ENCODE assay signal across 8 cellular contexts in genomic region chr14:105474478-105475268, GRCh38. TPM values are rescaled to one million over a fixed set of nuclear protein-coding genes. Genes with fewer than 3 reads are reported as not detected.
DNase-seq lines count a peak whose midpoint lies in the region; ATAC-seq and TF ChIP-seq lines count a peak whose summit lies in the region.

CRIP2 (plus strand) TSS chr14:105474821; CDS start chr14:105474863, 42 bp downstream.

- ATAC-seq in stimulated activated effector memory CD8-positive, alpha-beta T cell treated with anti-CD3 and anti-CD28 coated beads, Interleukin-12 subunit alpha, Interleukin-12 subunit beta, amount 100 ng/mL, for 72 hours: peak; percentile 52
- ATAC-seq in GM21423 (IDR thresholded peaks at IDR 0.05; ENCODE audit: unreplicated experiment): no peak

- H3K27ac Mint-ChIP-seq in stimulated activated effector memory CD8-positive, alpha-beta T cell treated with anti-CD3 and anti-CD28 coated beads, Interleukin-12 subunit alpha, Interleukin-12 subunit beta, amount 100 ng/mL, for 72 hours: no peak within 1 kb of the TSS

- DNase-seq in AG09309 (ENCODE audit: low read depth) (no peak), GM20000 (ENCODE audit: low spot score) (peak; percentile 90), Peyer's patch (no peak), cerebellum (ENCODE audit: low spot score) (peak; percentile 77), kidney epithelial cell (ENCODE audit: low read depth) (no peak), islet precursor cell (no peak)
- no peak for DNase-seq in stimulated activated effector memory CD8-positive, alpha-beta T cell treated with anti-CD3 and anti-CD28 coated beads, Interleukin-12 subunit alpha, Interleukin-12 subunit beta, amount 100 ng/mL, for 72 hours (ENCODE audit: low spot score in 2 of 2)

- H3K36me3 ChIP-seq in Peyer's patch (peaks cover 0 to 13% (median 0%) of the 10 kb centered on the region in 3 donors), kidney epithelial cell (ENCODE audit: control insufficient read depth, insufficient read depth, low read length) (no peaks in the 10 kb centered on the region)

- no peak for TF ChIP-seq POLR2A in Peyer's patch (IDR thresholded peaks at IDR 0.05)

- H3K4me1 ChIP-seq in Peyer's patch: peaks cover 2 to 63% (median 31%) of the 10 kb centered on the region in 4 donors

- peaks cover 8% of the 10 kb centered on the region for H3K4me1 Mint-ChIP-seq in stimulated activated effector memory CD8-positive, alpha-beta T cell treated with anti-CD3 and anti-CD28 coated beads, Interleukin-12 subunit alpha, Interleukin-12 subunit beta, amount 100 ng/mL, for 72 hours

- TF ChIP-seq CTCF in AG09309 (IDR thresholded peaks at IDR 0.05; ENCODE audit: control insufficient read depth, insufficient read depth, low read depth, low read length, missing control alignments) (no peak), GM20000 (IDR thresholded peaks at IDR 0.05; ENCODE audit: extremely low read depth, missing control alignments) (no peak), Peyer's patch (IDR thresholded peaks at IDR 0.05) (no peak), kidney epithelial cell (IDR thresholded peaks at IDR 0.05; ENCODE audit: insufficient read depth, low read length, poor library complexity, severe bottlenecking) (no peak)

- no peaks in the 10 kb centered on the region for H3K9me3 ChIP-seq in Peyer's patch

- peak within 1 kb of the TSS; percentile 61 to 93 (median 72) for H3K27ac ChIP-seq in Peyer's patch

- H3K27me3 ChIP-seq in Peyer's patch: peaks cover 0 to 44% of the 10 kb centered on the region in 2 donors
- H3K27me3 ChIP-seq in kidney epithelial cell (ENCODE audit: control insufficient read depth, insufficient read depth, low read length): no peaks in the 10 kb centered on the region

- H3K36me3 Mint-ChIP-seq in stimulated activated effector memory CD8-positive, alpha-beta T cell treated with anti-CD3 and anti-CD28 coated beads, Interleukin-12 subunit alpha, Interleukin-12 subunit beta, amount 100 ng/mL, for 72 hours: peaks cover under 1% of the 10 kb centered on the region

- peak within 1 kb of the TSS; percentile 51 for H3K4me3 Mint-ChIP-seq in stimulated activated effector memory CD8-positive, alpha-beta T cell treated with anti-CD3 and anti-CD28 coated beads, Interleukin-12 subunit alpha, Interleukin-12 subunit beta, amount 100 ng/mL, for 72 hours

- H3K4me3 ChIP-seq in AG09309 (ENCODE audit: control insufficient read depth, low read depth, low read length) (peak within 1 kb of the TSS; percentile 55), Peyer's patch (peak within 1 kb of the TSS; percentile 42 to 94 (median 60)), kidney epithelial cell (ENCODE audit: low read depth, low read length) (peak within 1 kb of the TSS; percentile 86)

- H3K9me3 Mint-ChIP-seq in stimulated activated effector memory CD8-positive, alpha-beta T cell treated with anti-CD3 and anti-CD28 coated beads, Interleukin-12 subunit alpha, Interleukin-12 subunit beta, amount 100 ng/mL, for 72 hours: no peaks in the 10 kb centered on the region

RNA-seq across cellular contexts. Expression of gene CRIP2, which starts in this region (rescaled TPM):
- 10 to 100 TPM; 20.8 to 69.3 (median 41.9) TPM for total RNA-seq in Peyer's patch
- 49.7 TPM for total RNA-seq in cerebellum
- total RNA-seq in kidney epithelial cell: 101 and 128 TPM in 2 replicates

Comparison
In these comparisons a context has a peak if more than half of its experiments do, and no peak if none do; other contexts are left out.
1. DNase-seq: peak in GM20000 (single experiment) and cerebellum (single experiment); none in AG09309 (single experiment), Peyer's patch (0 of 3), kidney epithelial cell (single experiment), stimulated activated effector memory CD8-positive, alpha-beta T cell treated with anti-CD3 and anti-CD28 coated beads, Interleukin-12 subunit alpha, Interleukin-12 subunit beta, amount 100 ng/mL, for 72 hours (0 of 2) and islet precursor cell (single experiment).
2. Peak in every context shown above with its lines, with median percentiles within 50 percentile points of each other: H3K4me3 ChIP-seq.